9 cellular contexts compared by ENCODE assay signal in the genomic region with DNA sequence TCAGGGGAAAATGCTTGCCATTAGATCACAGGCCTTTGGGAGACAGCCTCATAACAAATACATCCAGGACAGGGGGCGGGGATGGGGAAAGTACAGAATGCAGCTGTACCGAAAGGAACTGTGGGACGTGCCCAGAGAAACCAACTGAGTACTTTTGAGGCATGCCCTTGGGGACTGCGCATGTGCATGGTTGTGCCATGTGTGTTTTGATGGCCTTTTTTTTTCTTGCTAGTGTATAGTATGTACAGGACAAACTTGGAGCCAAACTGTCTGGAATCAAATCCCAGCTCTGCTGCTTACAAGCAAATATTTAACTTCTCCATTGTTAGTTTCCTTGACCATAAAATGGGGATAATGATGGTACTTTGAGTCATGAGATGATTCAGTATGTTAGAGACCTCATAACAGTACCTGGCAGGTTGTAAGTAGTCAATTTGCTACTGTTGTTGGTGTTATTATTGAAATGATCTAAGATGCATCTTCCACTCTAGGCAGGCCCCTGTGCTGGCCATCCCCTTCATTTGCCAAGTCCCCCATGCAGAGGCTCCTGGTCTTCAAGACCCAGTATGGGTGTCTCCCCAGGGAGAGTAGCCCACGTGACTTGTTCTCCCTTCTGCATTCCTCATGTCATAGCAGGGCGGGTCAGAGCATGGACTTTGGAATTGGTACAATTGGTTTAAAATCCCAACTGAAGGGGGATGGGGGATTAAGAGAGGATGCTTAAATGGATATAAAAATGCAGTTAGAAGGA.
DNase-seq lines count a peak whose midpoint lies in the region; ATAC-seq lines count a peak whose summit lies in the region.
"Had no signal": no experiment of that assay in that cellular context is flagged by ENCODE, and none has a peak within 500 bp of the region (broad histone marks: within the 10 kb centered on the region; RNA-seq: fewer than 3 reads in every experiment).

No MANE protein-coding gene starts in this region.

- ATAC-seq in activated naive CD8-positive, alpha-beta T cell treated with anti-CD3 and anti-CD28 coated beads, Interleukin-2, amount 50 U/mL, for 24 hours = peak; percentile 53
- no peak for ATAC-seq in HG02588 (IDR thresholded peaks at IDR 0.05; ENCODE audit: unreplicated experiment)

- H3K27me3 ChIP-seq in CD4-positive, alpha-beta memory T cell (ENCODE audit: insufficient read depth, low read length) = no peaks in the 10 kb centered on the region

- no peaks in the 10 kb centered on the region for H3K27me3 Mint-ChIP-seq in CD4-positive, alpha-beta memory T cell
- H3K27me3 Mint-ChIP-seq in activated naive CD8-positive, alpha-beta T cell treated with anti-CD3 and anti-CD28 coated beads, Interleukin-2, amount 50 U/mL, for 24 hours = no peaks in the 10 kb centered on the region

- DNase-seq in CD4-positive, alpha-beta memory T cell = peak in 1 of 5 donors; percentile 58
- DNase-seq in HS-5 (ENCODE audit: low read depth) (peak; percentile 55), mucosa of gallbladder (ENCODE audit: low spot score) (peak; percentile 70), 8988T (no peak), NCI-H1105 treated with DMSO at 0.1 percent for 48 hours (lab: John Stamatoyannopoulos, UW) (no peak), iPS-NIHi7 (ENCODE audit: extremely low spot score) (no peak)
- DNase-seq in activated naive CD8-positive, alpha-beta T cell treated with anti-CD3 and anti-CD28 coated beads, Interleukin-2, amount 50 U/mL, for 24 hours = peak; percentile 7
- DNase-seq: trophoblast cell had no signal

- peaks cover 7 to 9% of the 10 kb centered on the region in 2 donors for H3K36me3 Mint-ChIP-seq in CD4-positive, alpha-beta memory T cell
- H3K36me3 Mint-ChIP-seq in activated naive CD8-positive, alpha-beta T cell treated with anti-CD3 and anti-CD28 coated beads, Interleukin-2, amount 50 U/mL, for 24 hours (ENCODE audit: low read depth) = no peaks in the 10 kb centered on the region

- peaks cover 74% of the 10 kb centered on the region for H3K4me1 ChIP-seq in CD4-positive, alpha-beta memory T cell (ENCODE audit: insufficient read depth, low read length)

- H3K36me3 ChIP-seq in CD4-positive, alpha-beta memory T cell (ENCODE audit: insufficient read depth, low read length) = no peaks in the 10 kb centered on the region

- peaks cover 63 to 89% (median 74%) of the 10 kb centered on the region in 4 donors for H3K4me1 Mint-ChIP-seq in CD4-positive, alpha-beta memory T cell
- peaks cover 54% of the 10 kb centered on the region for H3K4me1 Mint-ChIP-seq in activated naive CD8-positive, alpha-beta T cell treated with anti-CD3 and anti-CD28 coated beads, Interleukin-2, amount 50 U/mL, for 24 hours

- intact Hi-C loops in CD4-positive, alpha-beta memory T cell (cut with micrococcal nuclease) = no loop called here

- no peaks in the 10 kb centered on the region for H3K9me3 ChIP-seq in CD4-positive, alpha-beta memory T cell (ENCODE audit: control insufficient read depth in 1 of 2, low read length in 2 of 2)

- peak overlapping the region in 7 of 8 donors; percentile 2 to 65 (median 41) for H3K4me3 Mint-ChIP-seq in CD4-positive, alpha-beta memory T cell
- no peak overlapping the region for H3K4me3 Mint-ChIP-seq in activated naive CD8-positive, alpha-beta T cell treated with anti-CD3 and anti-CD28 coated beads, Interleukin-2, amount 50 U/mL, for 24 hours

- peak overlapping the region; percentile 53 to 93 (median 85) for H3K27ac Mint-ChIP-seq in CD4-positive, alpha-beta memory T cell
- peak overlapping the region; percentile 52 for H3K27ac Mint-ChIP-seq in activated naive CD8-positive, alpha-beta T cell treated with anti-CD3 and anti-CD28 coated beads, Interleukin-2, amount 50 U/mL, for 24 hours

- no peak overlapping the region for H3K4me3 ChIP-seq in CD4-positive, alpha-beta memory T cell (ENCODE audit: low read length in 2 of 2)

- peak overlapping the region; percentile 28 for H3K27ac ChIP-seq in CD4-positive, alpha-beta memory T cell (ENCODE audit: low read depth, low read length)

- CTCF ChIA-PET in CD4-positive, alpha-beta memory T cell (lab: Charles Lee; ENCODE audit: partially characterized antibody) = interaction anchor here (1.1 to 1.9 kb wide), 3 partner anchors 12 to 41 kb away, joined by 3 to 4 read pairs (median 3); no protein-coding TSS in a partner anchor

- peaks cover 0 to 2% (median 0%) of the 10 kb centered on the region in 8 donors for H3K9me3 Mint-ChIP-seq in CD4-positive, alpha-beta memory T cell
- H3K9me3 Mint-ChIP-seq in activated naive CD8-positive, alpha-beta T cell treated with anti-CD3 and anti-CD28 coated beads, Interleukin-2, amount 50 U/mL, for 24 hours = no peaks in the 10 kb centered on the region

- POLR2A ChIA-PET in CD4-positive, alpha-beta memory T cell (lab: Charles Lee; ENCODE audit: partially characterized antibody) = interaction anchor here (1.7 to 6.0 kb wide), 4 partner anchors 8 to 90 kb away, joined by 5 to 86 read pairs (median 8); partner anchors contain the start of gene ARHGAP35

Comparison
In these comparisons a context has a peak if more than half of its experiments do, and no peak if none do; other contexts are left out.
1. DNase-seq: peak in HS-5 (single experiment), activated naive CD8-positive, alpha-beta T cell treated with anti-CD3 and anti-CD28 coated beads, Interleukin-2, amount 50 U/mL, for 24 hours (single experiment) and mucosa of gallbladder (single experiment); none in 8988T (single experiment), NCI-H1105 treated with DMSO at 0.1 percent for 48 hours (single experiment) and iPS-NIHi7 (single experiment).